In the genomic region with DNA sequence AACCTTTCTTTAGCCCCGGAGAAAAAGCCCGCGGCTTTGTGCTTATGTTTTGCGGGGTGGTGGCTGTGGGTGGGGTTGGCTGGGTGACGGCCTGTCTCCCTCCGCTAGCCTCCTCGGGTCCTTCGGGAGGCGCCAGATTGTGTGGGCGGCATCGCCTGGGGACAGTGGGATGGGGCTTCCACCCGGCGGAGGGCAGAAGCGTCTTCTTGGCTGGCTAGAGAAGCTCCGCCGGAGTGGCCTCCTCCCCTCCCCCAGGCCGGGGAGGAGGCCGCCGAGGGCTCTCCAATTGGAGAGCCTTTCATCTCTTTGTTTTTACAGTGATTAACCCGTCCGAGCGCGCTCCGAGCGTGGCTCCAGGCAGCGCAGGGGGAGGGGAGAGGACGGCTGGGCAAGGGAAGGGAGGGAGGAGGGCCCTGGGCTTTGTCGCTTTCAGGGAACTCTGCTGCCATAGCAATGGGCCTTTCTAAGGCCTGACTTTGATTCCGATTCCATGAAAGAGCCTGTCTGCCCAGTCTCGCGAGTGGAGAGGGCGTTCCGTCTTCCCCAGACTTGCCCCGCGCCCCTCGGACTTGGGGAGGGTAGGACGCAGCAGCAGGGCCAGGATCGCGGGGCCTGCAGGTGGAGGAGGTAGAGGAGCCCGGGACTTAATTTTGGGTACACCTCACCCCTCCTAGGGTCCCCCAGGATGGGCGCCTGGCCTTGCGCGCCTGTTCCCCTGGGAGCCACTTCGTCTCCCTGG, we compare ENCODE assay signal across 9 cellular contexts. TPM values are rescaled to one million over a fixed set of nuclear protein-coding genes. Genes with fewer than 3 reads are reported as not detected.
DNase-seq lines count a peak whose midpoint lies in the region; ATAC-seq lines count a peak whose summit lies in the region.
"Had no signal": no experiment of that assay in that cellular context is flagged by ENCODE, and none has a peak within 500 bp of the region (broad histone marks: within the 10 kb centered on the region; RNA-seq: fewer than 3 reads in every experiment).

No MANE protein-coding gene starts in this region.

- no peak for ATAC-seq in HG03108 (IDR thresholded peaks at IDR 0.05; ENCODE audit: unreplicated experiment)

- peak overlapping the region; percentile 5; the same call in 1 of the 2 replicates for H3K4me3 ChIP-seq in iPS DF 6.9 (ENCODE audit: low read length)

- DNase-seq in CD1c-positive myeloid dendritic cell (ENCODE audit: extremely low spot score) (peak; percentile 12), NCI-H1417 (lab: John Stamatoyannopoulos, UW) (peak; percentile 89 to 96 (median 95)), anterior cingulate cortex (lab: John Stamatoyannopoulos, UW) (peak in 46 of 58 donors; percentile 17 to 74 (median 44)), iPS DF 6.9 (ENCODE audit: low read depth, low spot score) (no peak), stromal cell of bone marrow (ENCODE audit: low read depth) (peak; percentile 73), KG1 (lab: John Stamatoyannopoulos, UW) (no peak)
- no peak for DNase-seq in activated T-helper 1 cell treated with anti-CD3 and anti-CD28 coated beads, Interleukin-12 subunit alpha, Interleukin-12 subunit beta, Interleukin-2, Interleukin-4 antibody, amounts not matched to agents 30 ng/mL and 10 ng/mL and 1 ng/mL, durations not matched to agents 14 hours and 24 hours and 36 hours (ENCODE audit: low spot score)

- H3K9me3 ChIP-seq in iPS DF 6.9 (ENCODE audit: control insufficient read depth, insufficient read depth, low read length) = no peaks in the 10 kb centered on the region

- H3K36me3 Mint-ChIP-seq in activated T-helper 1 cell treated with anti-CD3 and anti-CD28 coated beads, Interleukin-12 subunit alpha, Interleukin-12 subunit beta, Interleukin-2, Interleukin-4 antibody, amounts not matched to agents 30 ng/mL and 10 ng/mL and 1 ng/mL, durations not matched to agents 14 hours and 24 hours and 36 hours (ENCODE audit: low read depth) = no peaks in the 10 kb centered on the region

- H3K27ac Mint-ChIP-seq in activated T-helper 1 cell treated with anti-CD3 and anti-CD28 coated beads, Interleukin-12 subunit alpha, Interleukin-12 subunit beta, Interleukin-2, Interleukin-4 antibody, amounts not matched to agents 30 ng/mL and 10 ng/mL and 1 ng/mL, durations not matched to agents 14 hours and 24 hours and 36 hours = no peak overlapping the region

- no peak overlapping the region for H3K4me3 Mint-ChIP-seq in activated T-helper 1 cell treated with anti-CD3 and anti-CD28 coated beads, Interleukin-12 subunit alpha, Interleukin-12 subunit beta, Interleukin-2, Interleukin-4 antibody, amounts not matched to agents 30 ng/mL and 10 ng/mL and 1 ng/mL, durations not matched to agents 14 hours and 24 hours and 36 hours

- peaks cover 18% of the 10 kb centered on the region for H3K4me1 ChIP-seq in iPS DF 6.9 (ENCODE audit: control insufficient read depth, insufficient read depth, low read length)

- H3K9me3 Mint-ChIP-seq in activated T-helper 1 cell treated with anti-CD3 and anti-CD28 coated beads, Interleukin-12 subunit alpha, Interleukin-12 subunit beta, Interleukin-2, Interleukin-4 antibody, amounts not matched to agents 30 ng/mL and 10 ng/mL and 1 ng/mL, durations not matched to agents 14 hours and 24 hours and 36 hours = no peaks in the 10 kb centered on the region

- peaks cover 4% of the 10 kb centered on the region for H3K4me1 Mint-ChIP-seq in activated T-helper 1 cell treated with anti-CD3 and anti-CD28 coated beads, Interleukin-12 subunit alpha, Interleukin-12 subunit beta, Interleukin-2, Interleukin-4 antibody, amounts not matched to agents 30 ng/mL and 10 ng/mL and 1 ng/mL, durations not matched to agents 14 hours and 24 hours and 36 hours (ENCODE audit: low read depth)

- intact Hi-C loops in activated T-helper 1 cell treated with anti-CD3 and anti-CD28 coated beads, Interleukin-12 subunit alpha, Interleukin-12 subunit beta, Interleukin-2, Interleukin-4 antibody, amounts not matched to agents 30 ng/mL and 10 ng/mL and 1 ng/mL, durations not matched to agents 14 hours and 24 hours and 36 hours (cut with micrococcal nuclease) = loop anchor here (5.0 kb wide), 1 partner anchor 457 kb away; the partner anchor contains the start of gene PITX1

- H3K27ac ChIP-seq in iPS DF 6.9 (ENCODE audit: low read length) = no peak overlapping the region

- H3K27me3 ChIP-seq in iPS DF 6.9 (ENCODE audit: control insufficient read depth, insufficient read depth, low read length) = peaks cover 88% of the 10 kb centered on the region

- H3K36me3 ChIP-seq in iPS DF 6.9 (ENCODE audit: control insufficient read depth, insufficient read depth, low read length) = no peaks in the 10 kb centered on the region

- no CpG with 5 or more reads among the region's 44 CpGs for WGBS in iPS DF 6.9 (ENCODE audit: insufficient coverage, insufficient read length)

- peaks cover 76% of the 10 kb centered on the region for H3K27me3 Mint-ChIP-seq in activated T-helper 1 cell treated with anti-CD3 and anti-CD28 coated beads, Interleukin-12 subunit alpha, Interleukin-12 subunit beta, Interleukin-2, Interleukin-4 antibody, amounts not matched to agents 30 ng/mL and 10 ng/mL and 1 ng/mL, durations not matched to agents 14 hours and 24 hours and 36 hours (ENCODE audit: insufficient read depth)

RNA-seq across cellular contexts. Expression of gene TIFAB, which starts 36.7 kb away (rescaled TPM):
- not detected in 2 replicates for total RNA-seq in activated T-helper 1 cell treated with anti-CD3 and anti-CD28 coated beads, Interleukin-12 subunit alpha, Interleukin-12 subunit beta, Interleukin-2, Interleukin-4 antibody, amounts not matched to agents 30 ng/mL and 10 ng/mL and 1 ng/mL, durations not matched to agents 14 hours and 24 hours and 36 hours
- total RNA-seq: dermis microvascular lymphatic vessel endothelial cell had no signal

RNA-seq across cellular contexts. Expression of gene DCANP1, which starts 41.7 kb away (rescaled TPM):
- total RNA-seq in activated T-helper 1 cell treated with anti-CD3 and anti-CD28 coated beads, Interleukin-12 subunit alpha, Interleukin-12 subunit beta, Interleukin-2, Interleukin-4 antibody, amounts not matched to agents 30 ng/mL and 10 ng/mL and 1 ng/mL, durations not matched to agents 14 hours and 24 hours and 36 hours = not detected in 2 replicates
- total RNA-seq: dermis microvascular lymphatic vessel endothelial cell had no signal

RNA-seq across cellular contexts. Expression of gene NEUROG1, which starts 46.9 kb away (rescaled TPM):
- not detected in 2 replicates for total RNA-seq in activated T-helper 1 cell treated with anti-CD3 and anti-CD28 coated beads, Interleukin-12 subunit alpha, Interleukin-12 subunit beta, Interleukin-2, Interleukin-4 antibody, amounts not matched to agents 30 ng/mL and 10 ng/mL and 1 ng/mL, durations not matched to agents 14 hours and 24 hours and 36 hours
- total RNA-seq: dermis microvascular lymphatic vessel endothelial cell had no signal

Comparison
In these comparisons a context has a peak if more than half of its experiments do, and no peak if none do; other contexts are left out.
1. DNase-seq: peak in CD1c-positive myeloid dendritic cell (single experiment), NCI-H1417 (3 of 3), anterior cingulate cortex (46 of 58) and stromal cell of bone marrow (single experiment); none in iPS DF 6.9 (single experiment), activated T-helper 1 cell treated with anti-CD3 and anti-CD28 coated beads, Interleukin-12 subunit alpha, Interleukin-12 subunit beta, Interleukin-2, Interleukin-4 antibody, amounts not matched to agents 30 ng/mL and 10 ng/mL and 1 ng/mL, durations not matched to agents 14 hours and 24 hours and 36 hours (single experiment) and KG1 (single experiment).